1 cellular context compared by ENCODE assay signal in genomic region chr3:172919297-172919683, GRCh38.
TF ChIP-seq lines count a peak whose summit lies in the region.

No MANE protein-coding gene starts in this region.

TF ChIP-seq in K562, 482 proteins besides CTCF, POLR2A, EP300 and RAD21 (continued from another document):
- TF ChIP-seq FOXA1 (IDR thresholded peaks at IDR 0.05; ENCODE audit: borderline replicate concordance) (no peak), ZNF436 (CRISPR knock-in tag; IDR thresholded peaks at IDR 0.05) (no peak), HSF4 (CRISPR knock-in tag; IDR thresholded peaks at IDR 0.05; ENCODE audit: borderline replicate concordance) (no peak), NFE2 (IDR thresholded peaks at IDR 0.05; ENCODE audit: low read depth) (0 out of 2 replicates have a peak, but pooled peaks have one; percentile 2), SOX6 (IDR thresholded peaks at IDR 0.05) (peak; percentile 60; the same call in 1 of the 2 replicates), SPI1 (IDR thresholded peaks at IDR 0.05; ENCODE audit: borderline replicate concordance, low read depth, low read length) (no peak), FOXK1 (CRISPR knock-in tag; IDR thresholded peaks at IDR 0.05; ENCODE audit: borderline replicate concordance) (no peak), ZNF592 (IDR thresholded peaks at IDR 0.05) (no peak), ZBTB1 (CRISPR knock-in tag; IDR thresholded peaks at IDR 0.05; ENCODE audit: borderline replicate concordance, low read depth) (no peak), TRIM28 (IDR thresholded peaks at IDR 0.05) (no peak), KHSRP (IDR thresholded peaks at IDR 0.05) (no peak), HDAC2 (IDR thresholded peaks at IDR 0.05) (no peak), TAF15 (IDR thresholded peaks at IDR 0.05; ENCODE audit: low read depth, low read length) (no peak), ARID3A (IDR thresholded peaks at IDR 0.05; ENCODE audit: borderline replicate concordance, low read depth, low read length) (no peak), ZNF609 (CRISPR knock-in tag; IDR thresholded peaks at IDR 0.05; ENCODE audit: borderline replicate concordance) (no peak), RCOR1 (IDR thresholded peaks at IDR 0.05; ENCODE audit: borderline replicate concordance in 1 of 2, low read depth in 2 of 2, low read length in 2 of 2) (peak in 1 of 2 experiments; percentile 26; a peak in 1 of 4 replicates), DPF2 (IDR thresholded peaks at IDR 0.05) (peak; percentile 38; the same call in 1 of the 2 replicates), FOXP1 (CRISPR knock-in tag; IDR thresholded peaks at IDR 0.05) (no peak), CBFA2T3 (IDR thresholded peaks at IDR 0.05) (0 out of 2 replicates have a peak, but pooled peaks have one; percentile 7), E2F1 (CRISPR knock-in tag; IDR thresholded peaks at IDR 0.05) (no peak), GTF2A2 (tag; IDR thresholded peaks at IDR 0.05) (no peak), ZNF551 (CRISPR knock-in tag; IDR thresholded peaks at IDR 0.05) (no peak), SNAPC5 (CRISPR knock-in tag; IDR thresholded peaks at IDR 0.05) (no peak), TEAD4 (IDR thresholded peaks at IDR 0.05; ENCODE audit: low read length) (no peak), TEAD4 (CRISPR knock-in tag; IDR thresholded peaks at IDR 0.05; ENCODE audit: borderline replicate concordance) (no peak)
- TF ChIP-seq, protein P1, sequence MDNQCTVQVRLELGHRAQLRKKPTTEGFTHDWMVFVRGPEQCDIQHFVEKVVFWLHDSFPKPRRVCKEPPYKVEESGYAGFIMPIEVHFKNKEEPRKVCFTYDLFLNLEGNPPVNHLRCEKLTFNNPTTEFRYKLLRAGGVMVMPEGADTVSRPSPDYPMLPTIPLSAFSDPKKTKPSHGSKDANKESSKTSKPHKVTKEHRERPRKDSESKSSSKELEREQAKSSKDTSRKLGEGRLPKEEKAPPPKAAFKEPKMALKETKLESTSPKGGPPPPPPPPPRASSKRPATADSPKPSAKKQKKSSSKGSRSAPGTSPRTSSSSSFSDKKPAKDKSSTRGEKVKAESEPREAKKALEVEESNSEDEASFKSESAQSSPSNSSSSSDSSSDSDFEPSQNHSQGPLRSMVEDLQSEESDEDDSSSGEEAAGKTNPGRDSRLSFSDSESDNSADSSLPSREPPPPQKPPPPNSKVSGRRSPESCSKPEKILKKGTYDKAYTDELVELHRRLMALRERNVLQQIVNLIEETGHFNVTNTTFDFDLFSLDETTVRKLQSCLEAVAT (IDR thresholded peaks at IDR 0.05), result no peak
- TF ChIP-seq, protein P2, sequence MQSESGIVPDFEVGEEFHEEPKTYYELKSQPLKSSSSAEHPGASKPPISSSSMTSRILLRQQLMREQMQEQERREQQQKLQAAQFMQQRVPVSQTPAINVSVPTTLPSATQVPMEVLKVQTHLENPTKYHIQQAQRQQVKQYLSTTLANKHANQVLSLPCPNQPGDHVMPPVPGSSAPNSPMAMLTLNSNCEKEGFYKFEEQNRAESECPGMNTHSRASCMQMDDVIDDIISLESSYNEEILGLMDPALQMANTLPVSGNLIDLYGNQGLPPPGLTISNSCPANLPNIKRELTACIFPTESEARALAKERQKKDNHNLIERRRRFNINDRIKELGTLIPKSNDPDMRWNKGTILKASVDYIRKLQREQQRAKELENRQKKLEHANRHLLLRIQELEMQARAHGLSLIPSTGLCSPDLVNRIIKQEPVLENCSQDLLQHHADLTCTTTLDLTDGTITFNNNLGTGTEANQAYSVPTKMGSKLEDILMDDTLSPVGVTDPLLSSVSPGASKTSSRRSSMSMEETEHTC (IDR thresholded peaks at IDR 0.05), result no peak
- TF ChIP-seq, protein P3, sequence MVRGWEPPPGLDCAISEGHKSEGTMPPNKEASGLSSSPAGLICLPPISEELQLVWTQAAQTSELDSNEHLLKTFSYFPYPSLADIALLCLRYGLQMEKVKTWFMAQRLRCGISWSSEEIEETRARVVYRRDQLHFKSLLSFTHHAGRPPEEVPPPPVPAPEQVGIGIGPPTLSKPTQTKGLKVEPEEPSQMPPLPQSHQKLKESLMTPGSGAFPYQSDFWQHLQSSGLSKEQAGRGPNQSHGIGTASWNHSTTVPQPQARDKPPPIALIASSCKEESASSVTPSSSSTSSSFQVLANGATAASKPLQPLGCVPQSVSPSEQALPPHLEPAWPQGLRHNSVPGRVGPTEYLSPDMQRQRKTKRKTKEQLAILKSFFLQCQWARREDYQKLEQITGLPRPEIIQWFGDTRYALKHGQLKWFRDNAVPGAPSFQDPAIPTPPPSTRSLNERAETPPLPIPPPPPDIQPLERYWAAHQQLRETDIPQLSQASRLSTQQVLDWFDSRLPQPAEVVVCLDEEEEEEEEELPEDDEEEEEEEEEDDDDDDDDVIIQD (CRISPR knock-in tag; IDR thresholded peaks at IDR 0.05), result no peak
- TF ChIP-seq, protein P4, sequence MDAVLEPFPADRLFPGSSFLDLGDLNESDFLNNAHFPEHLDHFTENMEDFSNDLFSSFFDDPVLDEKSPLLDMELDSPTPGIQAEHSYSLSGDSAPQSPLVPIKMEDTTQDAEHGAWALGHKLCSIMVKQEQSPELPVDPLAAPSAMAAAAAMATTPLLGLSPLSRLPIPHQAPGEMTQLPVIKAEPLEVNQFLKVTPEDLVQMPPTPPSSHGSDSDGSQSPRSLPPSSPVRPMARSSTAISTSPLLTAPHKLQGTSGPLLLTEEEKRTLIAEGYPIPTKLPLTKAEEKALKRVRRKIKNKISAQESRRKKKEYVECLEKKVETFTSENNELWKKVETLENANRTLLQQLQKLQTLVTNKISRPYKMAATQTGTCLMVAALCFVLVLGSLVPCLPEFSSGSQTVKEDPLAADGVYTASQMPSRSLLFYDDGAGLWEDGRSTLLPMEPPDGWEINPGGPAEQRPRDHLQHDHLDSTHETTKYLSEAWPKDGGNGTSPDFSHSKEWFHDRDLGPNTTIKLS (IDR thresholded peaks at IDR 0.05; ENCODE audit: borderline replicate concordance, low read depth), result no peak
TF ChIP-seq in K562: peak in this region for 7.
